ENCODE assay signal across 12 cellular contexts in the genomic region with DNA sequence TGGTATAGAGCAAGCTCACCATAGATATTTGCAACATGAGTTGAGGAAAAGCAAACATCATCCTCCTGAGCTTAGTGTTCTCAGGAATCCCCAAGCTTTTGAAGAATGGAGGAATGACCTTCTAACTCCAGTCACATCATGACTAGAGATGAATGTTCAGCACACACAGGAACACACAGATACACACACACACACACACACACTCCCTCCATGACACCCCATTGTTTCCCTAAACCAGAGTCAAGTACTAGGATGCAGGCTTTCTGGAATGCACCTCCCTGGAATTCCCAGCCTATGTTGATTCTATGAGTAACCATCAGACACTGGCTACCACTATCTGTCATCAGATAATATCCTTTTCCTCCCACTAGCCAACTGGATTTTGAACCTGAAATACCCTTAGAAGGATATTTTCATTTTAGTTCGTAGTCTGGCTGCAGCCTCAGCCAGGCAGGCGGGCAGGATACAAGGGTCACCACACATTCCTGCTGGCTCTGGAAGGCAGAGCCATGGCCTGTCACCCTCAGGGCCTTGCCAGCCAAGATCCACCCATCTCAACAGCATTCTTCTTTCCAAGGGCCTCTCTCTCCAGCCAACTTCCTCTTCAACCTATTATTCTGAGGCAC.
DNase-seq lines count a peak whose midpoint lies in the region; ATAC-seq, FAIRE-seq and TF ChIP-seq lines count a peak whose summit lies in the region.
"Had no signal": no experiment of that assay in that cellular context is flagged by ENCODE, and none has a peak within 500 bp of the region (broad histone marks: within the 10 kb centered on the region; RNA-seq: fewer than 3 reads in every experiment).

No MANE protein-coding gene starts in this region.

- no peaks in the 10 kb centered on the region for H3K27me3 ChIP-seq in pancreas
- H3K27me3 ChIP-seq: vagina had no signal

- DNase-seq in GM03348 (ENCODE audit: low spot score) (peak; percentile 50), fibroblast of villous mesenchyme (ENCODE audit: low read depth) (peak; percentile 48), pancreas (peak in 1 of 6 donors; percentile 5), RKO (ENCODE audit: low spot score) (no peak), HK-2 (ENCODE audit: unreplicated experiment) (no peak)
- DNase-seq: activated gamma-delta T cell treated with Interleukin-2 at 50 U/mL for 16 hours, DMS79 had no signal

- peaks cover 0 to 8% (median 0%) of the 10 kb centered on the region in 3 donors for H3K4me1 ChIP-seq in pancreas

- peak overlapping the region in 2 of 4 donors; percentile 8 to 39 for H3K27ac ChIP-seq in pancreas
- H3K27ac ChIP-seq: vagina had no signal

- no peaks in the 10 kb centered on the region for H3K9me3 ChIP-seq in pancreas
- H3K9me3 ChIP-seq: vagina had no signal

- H3K36me3 ChIP-seq in pancreas = no peaks in the 10 kb centered on the region
- H3K36me3 ChIP-seq: vagina had no signal

- ATAC-seq in SK-N-SH treated with all-trans-retinoic acid at 6 μM for 48 hours (peak; percentile 84), pancreas (peak in 3 of 4 donors; percentile 37 to 72 (median 62)), HG02885 (IDR thresholded peaks at IDR 0.05; ENCODE audit: poor library complexity, unreplicated experiment) (no peak), HG02642 (IDR thresholded peaks at IDR 0.05; ENCODE audit: poor library complexity, unreplicated experiment) (no peak)
- ATAC-seq: natural killer cell treated with Interleukin-12 subunit alpha and Interleukin-12 subunit beta and Interleukin-15 and Interleukin-18, amount 100 ng/mL, for 72 hours had no signal

- FAIRE-seq in pancreas (lab: Jason Lieb, UNC) = no peak

- WGBS in pancreas, 2 donors = 74 to 85% methylated on average over 2 of the region's 2 CpGs

- no peak for TF ChIP-seq CTCF in fibroblast of villous mesenchyme (IDR thresholded peaks at IDR 0.05; ENCODE audit: insufficient read depth, low read depth, low read length)
- TF ChIP-seq CTCF in pancreas (IDR thresholded peaks at IDR 0.05) = no peak

- H3K4me3 ChIP-seq in fibroblast of villous mesenchyme (ENCODE audit: low read depth, low read length) = no peak overlapping the region
- no peak overlapping the region for H3K4me3 ChIP-seq in pancreas
- H3K4me3 ChIP-seq: vagina had no signal

- intact Hi-C loops in pancreas (cut with DNase I) = no loop called here

TF ChIP-seq in SK-N-SH treated with all-trans-retinoic acid at 6 μM for 48 hours, 23 proteins besides CTCF, POLR2A, EP300 and RAD21:
- no peak for TF ChIP-seq GLIS3 (CRISPR knock-in tag; IDR thresholded peaks at IDR 0.05)
- no peak for TF ChIP-seq ESRRG (CRISPR knock-in tag; IDR thresholded peaks at IDR 0.05)
- no peak for TF ChIP-seq PPARA (CRISPR knock-in tag; IDR thresholded peaks at IDR 0.05; ENCODE audit: borderline replicate concordance)
TF ChIP-seq in SK-N-SH treated with all-trans-retinoic acid at 6 μM for 48 hours: peak in this region for 0.

Comparison
In these comparisons a context has a peak if more than half of its experiments do, and no peak if none do; other contexts are left out.
1. DNase-seq: peak in GM03348 (single experiment) and fibroblast of villous mesenchyme (single experiment); none in RKO (single experiment) and HK-2 (single experiment).
2. ATAC-seq: peak in SK-N-SH treated with all-trans-retinoic acid at 6 μM for 48 hours (single experiment) and pancreas (3 of 4); none in HG02885 (single experiment) and HG02642 (single experiment).